In the genomic region with DNA sequence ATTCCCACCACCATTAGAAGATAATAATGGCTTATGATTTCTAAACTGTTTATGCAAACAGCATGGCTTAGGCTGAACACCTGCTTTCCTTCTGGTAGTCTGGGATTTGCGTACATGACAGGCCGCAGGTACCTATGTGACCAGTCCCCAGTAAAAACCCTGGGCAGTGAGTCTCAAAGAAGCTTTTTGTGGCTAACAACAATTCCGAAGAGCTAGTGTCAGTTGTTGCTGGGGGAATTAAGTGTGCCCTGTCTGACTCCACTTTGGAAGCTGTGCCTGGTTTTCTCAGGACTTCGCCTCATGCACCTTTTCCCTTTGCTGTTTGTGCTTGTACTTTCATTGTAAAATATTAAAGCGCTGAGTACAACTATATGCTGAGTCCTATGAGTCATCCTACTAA, we compare ENCODE assay signal across 16 cellular contexts.
DNase-seq lines count a peak whose midpoint lies in the region; ATAC-seq, FAIRE-seq and TF ChIP-seq lines count a peak whose summit lies in the region.
"Had no signal": no experiment of that assay in that cellular context is flagged by ENCODE, and none has a peak within 500 bp of the region (broad histone marks: within the 10 kb centered on the region; RNA-seq: fewer than 3 reads in every experiment).

No MANE protein-coding gene starts in this region.

- no peaks in the 10 kb centered on the region for H4K20me1 ChIP-seq in K562 (replicated peaks; ENCODE audit: control insufficient read depth, insufficient read depth, low read length)
- H4K20me1 ChIP-seq: BLaER1 had no signal

- H3K27me3 ChIP-seq in K562 (ENCODE audit: control insufficient read depth in 2 of 2, insufficient read depth in 2 of 2, low read length in 2 of 2), result no peaks in the 10 kb centered on the region
- H3K27me3 ChIP-seq: BLaER1 had no signal

- CTCF ChIA-PET in K562 (lab: Yijun Ruan, JAX; ENCODE audit: low intra/inter-chr PET ratio), result no interaction called here

- POLR2A ChIA-PET in K562 (lab: Yijun Ruan, JAX), result interaction anchor here (1.3 kb wide), 1 partner anchor 10 kb away, joined by 4 read pairs; no protein-coding TSS in a partner anchor

- no peak for ATAC-seq in K562
- ATAC-seq in HG03439 (IDR thresholded peaks at IDR 0.05; ENCODE audit: unreplicated experiment), result no peak

- H3K79me2 ChIP-seq in K562 (ENCODE audit: control insufficient read depth, insufficient read depth, low read length), result no peaks in the 10 kb centered on the region

- H3K4me3 ChIP-seq in K562 (no peak overlapping the region), kidney (ENCODE audit: low read length in 2 of 2) (no peak overlapping the region)
- H3K4me3 ChIP-seq: BLaER1, GM23248 had no signal

- H3K36me3 ChIP-seq in K562 (ENCODE audit: control insufficient read depth, insufficient read depth, low read length), result no peaks in the 10 kb centered on the region
- no peaks in the 10 kb centered on the region for H3K36me3 ChIP-seq in kidney (ENCODE audit: control insufficient read depth in 1 of 2, insufficient read depth in 2 of 2, low read length in 2 of 2)
- H3K36me3 ChIP-seq: BLaER1 had no signal

- H3K27ac ChIP-seq in K562 (ENCODE audit: extremely low read depth, low read depth, low read length) (no peak overlapping the region), kidney (ENCODE audit: low read depth in 2 of 2, low read length in 2 of 2) (no peak overlapping the region)
- H3K27ac ChIP-seq: 22Rv1, BLaER1, GM23248 had no signal

- TF ChIP-seq RAD21 in K562 (CRISPR knock-in tag; conservative IDR thresholded peaks at IDR 0.05 in 1 of 2, IDR thresholded peaks at IDR 0.05 in 1 of 2), result no peak

- H3K4me1 ChIP-seq in K562 (replicated peaks in 1 of 2; ENCODE audit: control insufficient read depth in 2 of 2, insufficient read depth in 2 of 2, low read length in 2 of 2), result no peaks in the 10 kb centered on the region
- H3K4me1 ChIP-seq in kidney (ENCODE audit: control insufficient read depth in 1 of 2, insufficient read depth in 1 of 2, low read depth in 1 of 2, low read length in 2 of 2), result no peaks in the 10 kb centered on the region
- H3K4me1 ChIP-seq: BLaER1, Caco-2 had no signal

- H3K4me2 ChIP-seq in K562 (ENCODE audit: insufficient read depth, low read length), result no peak overlapping the region
- H3K4me2 ChIP-seq: BLaER1 had no signal

- DNase-seq in NCI-H146 (lab: John Stamatoyannopoulos, UW) (peak; percentile 16), NCI-H146 treated with DMSO at 0.1 percent for 48 hours (lab: John Stamatoyannopoulos, UW; ENCODE audit: unreplicated experiment) (no peak), NCI-H82 (lab: John Stamatoyannopoulos, UW) (peak; percentile 73), K562 (ENCODE audit: extremely low read depth in 1 of 4, low spot score in 3 of 4) (no peak), GM12892 (ENCODE audit: insufficient read length) (no peak), SW 1271 (lab: John Stamatoyannopoulos, UW) (no peak), kidney (no peak)
- DNase-seq: AML-193; Caco-2; CD8-positive, alpha-beta memory T cell; DMS 273 treated with DMSO at 0.1 percent for 48 hours; GM23248; H9 had no signal

- H3K9me3 ChIP-seq in K562 (replicated peaks; ENCODE audit: control insufficient read depth, insufficient read depth, low read depth, low read length) (peaks cover 3% of the 10 kb centered on the region; the same call in 1 of the 2 replicates), kidney (ENCODE audit: control insufficient read depth in 1 of 2, low read length in 2 of 2) (no peaks in the 10 kb centered on the region)
- H3K9me3 ChIP-seq: BLaER1, Caco-2 had no signal

- H3K9me1 ChIP-seq in K562 (ENCODE audit: control insufficient read depth, insufficient read depth, low read length), result no peaks in the 10 kb centered on the region

- no peak overlapping the region for H2AFZ ChIP-seq in K562 (ENCODE audit: low read depth, low read length)
- H2AFZ ChIP-seq: GM23248 had no signal

- no peak for TF ChIP-seq CTCF in K562 (IDR thresholded peaks at IDR 0.05 in 2 of 3, conservative IDR thresholded peaks at IDR 0.05 in 1 of 3; ENCODE audit: insufficient read depth in 2 of 3, low read depth in 1 of 3, low read length in 3 of 3)
- no peak for TF ChIP-seq CTCF in kidney (IDR thresholded peaks at IDR 0.05; ENCODE audit: borderline replicate concordance, extremely low read depth, insufficient read depth)

- in situ Hi-C loops in K562 (cut with MboI), result no loop called here

- intact Hi-C loops in K562 (cut with micrococcal nuclease) (no loop called here), kidney (cut with DNase I) (no loop called here)

- FAIRE-seq in K562 (lab: Jason Lieb, UNC), result no peak
- no peak for FAIRE-seq in GM12892 (lab: Jason Lieb, UNC)
- FAIRE-seq in kidney (lab: Jason Lieb, UNC), result no peak

- no peak for TF ChIP-seq POLR2A in K562 (conservative IDR thresholded peaks at IDR 0.05)
- no peak for TF ChIP-seq POLR2A in GM12892 (IDR thresholded peaks at IDR 0.05; ENCODE audit: low read depth, low read length)

- TF ChIP-seq EP300 in K562 (IDR thresholded peaks at IDR 0.05; ENCODE audit: low read length), result no peak

- no peak overlapping the region for H3K9ac ChIP-seq in K562 (ENCODE audit: insufficient read depth in 1 of 2, low read depth in 2 of 2, low read length in 2 of 2)
- no peak overlapping the region for H3K9ac ChIP-seq in kidney (ENCODE audit: low read length in 2 of 2)
- H3K9ac ChIP-seq: BLaER1, GM23248 had no signal

- no TSS peak for BruUV-seq in K562 (replicated peaks; lab: Mats Ljungman, UMichigan)

- WGBS in K562 (ENCODE audit: insufficient coverage, low coverage, missing lambda C conversion rate), result 1% methylated on average over 5 of the region's 5 CpGs

TF ChIP-seq in K562, 482 proteins besides CTCF, POLR2A, EP300 and RAD21 (continues in another document):
- TF ChIP-seq MYNN (IDR thresholded peaks at IDR 0.05) (no peak), MYNN (CRISPR knock-in tag; IDR thresholded peaks at IDR 0.05) (peak; percentile 50; the same call in 1 of the 2 replicates), FOXJ3 (CRISPR knock-in tag; IDR thresholded peaks at IDR 0.05) (no peak), YY1 (IDR thresholded peaks at IDR 0.05; ENCODE audit: borderline replicate concordance in 1 of 3, control insufficient read depth in 1 of 3, extremely low read depth in 1 of 3, insufficient read depth in 3 of 3, insufficient read length in 1 of 3, insufficient replicate concordance in 2 of 3, low read depth in 1 of 3, low read length in 2 of 3) (no peak), ZNF23 (CRISPR knock-in tag; IDR thresholded peaks at IDR 0.05) (no peak), NELFE (IDR thresholded peaks at IDR 0.05; ENCODE audit: insufficient read depth, insufficient read length) (peak; percentile 37), HSF4 (CRISPR knock-in tag; IDR thresholded peaks at IDR 0.05; ENCODE audit: borderline replicate concordance) (no peak), ILK (tag; IDR thresholded peaks at IDR 0.05; ENCODE audit: borderline replicate concordance, low read depth) (no peak), SMARCB1 (IDR thresholded peaks at IDR 0.05; ENCODE audit: insufficient read length, low read depth) (no peak), ZNF232 (CRISPR knock-in tag; IDR thresholded peaks at IDR 0.05) (no peak), DPF2 (IDR thresholded peaks at IDR 0.05) (no peak), ZFPM2 (CRISPR knock-in tag; IDR thresholded peaks at IDR 0.05) (no peak), HDAC2 (IDR thresholded peaks at IDR 0.05) (no peak), ZNF79 (CRISPR knock-in tag; IDR thresholded peaks at IDR 0.05; ENCODE audit: low read depth) (no peak), SMC3 (conservative IDR thresholded peaks at IDR 0.05; ENCODE audit: insufficient read depth, low read depth, low read length) (no peak), ZC3H4 (CRISPR knock-in tag; IDR thresholded peaks at IDR 0.05; ENCODE audit: borderline replicate concordance) (no peak), ZNF766 (CRISPR knock-in tag; conservative IDR thresholded peaks at IDR 0.05) (no peak), IRF2 (CRISPR knock-in tag; IDR thresholded peaks at IDR 0.05) (peak; percentile 72; the same call in 1 of the 2 replicates)
- TF ChIP-seq, protein P1, sequence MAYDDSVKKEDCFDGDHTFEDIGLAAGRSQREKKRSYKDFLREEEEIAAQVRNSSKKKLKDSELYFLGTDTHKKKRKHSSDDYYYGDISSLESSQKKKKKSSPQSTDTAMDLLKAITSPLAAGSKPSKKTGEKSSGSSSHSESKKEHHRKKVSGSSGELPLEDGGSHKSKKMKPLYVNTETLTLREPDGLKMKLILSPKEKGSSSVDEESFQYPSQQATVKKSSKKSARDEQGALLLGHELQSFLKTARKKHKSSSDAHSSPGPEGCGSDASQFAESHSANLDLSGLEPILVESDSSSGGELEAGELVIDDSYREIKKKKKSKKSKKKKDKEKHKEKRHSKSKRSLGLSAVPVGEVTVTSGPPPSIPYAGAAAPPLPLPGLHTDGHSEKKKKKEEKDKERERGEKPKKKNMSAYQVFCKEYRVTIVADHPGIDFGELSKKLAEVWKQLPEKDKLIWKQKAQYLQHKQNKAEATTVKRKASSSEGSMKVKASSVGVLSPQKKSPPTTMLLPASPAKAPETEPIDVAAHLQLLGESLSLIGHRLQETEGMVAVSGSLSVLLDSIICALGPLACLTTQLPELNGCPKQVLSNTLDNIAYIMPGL (CRISPR knock-in tag; IDR thresholded peaks at IDR 0.05), result no peak
- TF ChIP-seq, protein P2, sequence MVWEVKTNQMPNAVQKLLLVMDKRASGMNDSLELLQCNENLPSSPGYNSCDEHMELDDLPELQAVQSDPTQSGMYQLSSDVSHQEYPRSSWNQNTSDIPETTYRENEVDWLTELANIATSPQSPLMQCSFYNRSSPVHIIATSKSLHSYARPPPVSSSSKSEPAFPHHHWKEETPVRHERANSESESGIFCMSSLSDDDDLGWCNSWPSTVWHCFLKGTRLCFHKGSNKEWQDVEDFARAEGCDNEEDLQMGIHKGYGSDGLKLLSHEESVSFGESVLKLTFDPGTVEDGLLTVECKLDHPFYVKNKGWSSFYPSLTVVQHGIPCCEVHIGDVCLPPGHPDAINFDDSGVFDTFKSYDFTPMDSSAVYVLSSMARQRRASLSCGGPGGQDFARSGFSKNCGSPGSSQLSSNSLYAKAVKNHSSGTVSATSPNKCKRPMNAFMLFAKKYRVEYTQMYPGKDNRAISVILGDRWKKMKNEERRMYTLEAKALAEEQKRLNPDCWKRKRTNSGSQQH (CRISPR knock-in tag; IDR thresholded peaks at IDR 0.05), result no peak

Comparison
In these comparisons a context has a peak if more than half of its experiments do, and no peak if none do; other contexts are left out.
1. DNase-seq: peak in NCI-H146 (single experiment) and NCI-H82 (single experiment); none in NCI-H146 treated with DMSO at 0.1 percent for 48 hours (single experiment), K562 (0 of 4), GM12892 (single experiment), SW 1271 (0 of 2) and kidney (single experiment).